ENCODE assay signal across 9 cellular contexts in the genomic region with DNA sequence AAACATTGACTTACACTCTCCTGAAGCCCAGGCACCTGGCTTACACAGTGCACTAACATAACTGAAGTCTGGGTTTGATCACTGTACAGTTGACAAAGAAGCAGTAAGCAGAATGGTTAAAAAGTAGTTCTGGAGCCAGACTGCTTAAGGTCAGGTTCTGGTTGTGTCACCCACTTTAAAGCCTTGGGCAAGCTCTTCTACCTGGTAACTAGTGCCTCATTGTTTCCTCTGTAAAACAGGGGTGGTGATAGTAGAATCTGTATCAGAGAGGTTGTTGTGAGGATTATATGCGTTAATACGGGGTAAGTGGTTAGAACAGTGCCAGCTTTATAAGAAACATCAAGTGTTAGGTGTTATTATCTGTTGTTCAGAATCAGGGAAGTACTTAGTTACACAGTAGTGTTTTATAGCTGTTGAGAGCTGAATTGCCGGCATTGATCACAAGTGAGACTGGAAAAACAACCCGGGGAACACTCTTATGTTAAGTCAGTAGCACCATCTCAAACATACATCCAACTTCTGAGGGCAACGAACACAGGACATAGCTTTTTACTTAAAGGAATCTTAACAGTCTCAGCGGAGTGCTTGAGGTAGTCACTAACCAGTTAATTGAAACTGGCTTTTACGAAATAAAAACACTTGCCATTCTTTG. TPM values are rescaled to one million over a fixed set of nuclear protein-coding genes. Genes with fewer than 3 reads are reported as not detected.
DNase-seq lines count a peak whose midpoint lies in the region; ATAC-seq and TF ChIP-seq lines count a peak whose summit lies in the region.
"Had no signal": no experiment of that assay in that cellular context is flagged by ENCODE, and none has a peak within 500 bp of the region (broad histone marks: within the 10 kb centered on the region; RNA-seq: fewer than 3 reads in every experiment).

No MANE protein-coding gene starts in this region.

- H3K27ac ChIP-seq in left lung = peak overlapping the region; percentile 39 to 99
- peak overlapping the region in 3 of 4 donors; percentile 32 to 99 (median 68) for H3K27ac ChIP-seq in tibial nerve
- H3K27ac ChIP-seq: C4-2B had no signal

- ATAC-seq in activated T-cell treated with anti-CD3 and anti-CD28 coated beads, Interleukin-2, amount 50 U/mL, for 72 hours (replicated peaks in 1 of 2) = no peak
- no peak for ATAC-seq in activated T-helper 17 cell treated with anti-CD3 and anti-CD28 coated beads, Interleukin-2, amount 50 U/mL, for 72 hours (replicated peaks)
- ATAC-seq in left lung (peak; percentile 1), HG02798 (IDR thresholded peaks at IDR 0.05; ENCODE audit: poor library complexity, unreplicated experiment) (no peak), left lobe of liver (no peak)

- H3K4me1 Mint-ChIP-seq in activated T-cell treated with anti-CD3 and anti-CD28 coated beads, Interleukin-2, amount 50 U/mL, for 72 hours (ENCODE audit: low read depth) = peaks cover 88% of the 10 kb centered on the region
- peaks cover 46% of the 10 kb centered on the region for H3K4me1 Mint-ChIP-seq in activated T-helper 17 cell treated with anti-CD3 and anti-CD28 coated beads, Interleukin-2, amount 50 U/mL, for 72 hours

- H3K4me3 ChIP-seq in left lung = peak overlapping the region in 1 of 2 donors; percentile 76
- H3K4me3 ChIP-seq in tibial nerve = no peak overlapping the region

- H3K36me3 ChIP-seq in left lung = no peaks in the 10 kb centered on the region
- H3K36me3 ChIP-seq in tibial nerve = no peaks in the 10 kb centered on the region

- H3K27me3 ChIP-seq in left lung (no peaks in the 10 kb centered on the region), tibial nerve (no peaks in the 10 kb centered on the region)

- WGBS in tibial nerve, 2 donors = 25 to 43% methylated on average over 7 of the region's 7 CpGs

- no peak for TF ChIP-seq EP300 in tibial nerve (IDR thresholded peaks at IDR 0.05)

- TF ChIP-seq CTCF in left lung (IDR thresholded peaks at IDR 0.05) (no peak), tibial nerve (IDR thresholded peaks at IDR 0.05) (no peak)

- H3K36me3 Mint-ChIP-seq in activated T-cell treated with anti-CD3 and anti-CD28 coated beads, Interleukin-2, amount 50 U/mL, for 72 hours (ENCODE audit: insufficient read depth in 2 of 2) = peaks cover 4 to 5% of the 10 kb centered on the region in 2 donors
- peaks cover 46% of the 10 kb centered on the region for H3K36me3 Mint-ChIP-seq in activated T-helper 17 cell treated with anti-CD3 and anti-CD28 coated beads, Interleukin-2, amount 50 U/mL, for 72 hours (ENCODE audit: low read depth)

- peak overlapping the region; percentile 24 to 39 for H3K4me3 Mint-ChIP-seq in activated T-cell treated with anti-CD3 and anti-CD28 coated beads, Interleukin-2, amount 50 U/mL, for 72 hours
- H3K4me3 Mint-ChIP-seq in activated T-helper 17 cell treated with anti-CD3 and anti-CD28 coated beads, Interleukin-2, amount 50 U/mL, for 72 hours = peak overlapping the region; percentile 89

- TF ChIP-seq POLR2A in tibial nerve (IDR thresholded peaks at IDR 0.05) = no peak

- peak overlapping the region; percentile 2 for H3K27ac Mint-ChIP-seq in activated T-cell treated with anti-CD3 and anti-CD28 coated beads, Interleukin-2, amount 50 U/mL, for 72 hours
- peak overlapping the region; percentile 95 for H3K27ac Mint-ChIP-seq in activated T-helper 17 cell treated with anti-CD3 and anti-CD28 coated beads, Interleukin-2, amount 50 U/mL, for 72 hours

- H3K4me1 ChIP-seq in left lung (peaks cover 48 to 80% of the 10 kb centered on the region in 2 donors), tibial nerve (peaks cover 2 to 82% (median 57%) of the 10 kb centered on the region in 4 donors)

- no peak for DNase-seq in activated T-cell treated with anti-CD3 and anti-CD28 coated beads, Interleukin-2, amount 50 U/mL, for 72 hours
- no peak for DNase-seq in activated T-cell treated with anti-CD3 and anti-CD28 coated beads, Interleukin-2, amount 50 U/mL, for 48 hours
- DNase-seq in left lung (no peak), tibial nerve (ENCODE audit: low spot score in 2 of 2) (no peak), left lobe of liver (ENCODE audit: low spot score) (no peak)
- DNase-seq in effector CD8-positive, alpha-beta T cell (lab: John Stamatoyannopoulos, UW) = no peak

- peaks cover 6% of the 10 kb centered on the region for H3K27me3 Mint-ChIP-seq in activated T-cell treated with anti-CD3 and anti-CD28 coated beads, Interleukin-2, amount 50 U/mL, for 72 hours (ENCODE audit: low read depth)
- no peaks in the 10 kb centered on the region for H3K27me3 Mint-ChIP-seq in activated T-helper 17 cell treated with anti-CD3 and anti-CD28 coated beads, Interleukin-2, amount 50 U/mL, for 72 hours

- H3K9me3 Mint-ChIP-seq in activated T-cell treated with anti-CD3 and anti-CD28 coated beads, Interleukin-2, amount 50 U/mL, for 72 hours = no peaks in the 10 kb centered on the region
- peaks cover 3% of the 10 kb centered on the region for H3K9me3 Mint-ChIP-seq in activated T-helper 17 cell treated with anti-CD3 and anti-CD28 coated beads, Interleukin-2, amount 50 U/mL, for 72 hours

- no peaks in the 10 kb centered on the region for H3K9me3 ChIP-seq in left lung
- no peaks in the 10 kb centered on the region for H3K9me3 ChIP-seq in tibial nerve

- intact Hi-C loops in left lung (cut with DNase I) = no loop called here

RNA-seq across cellular contexts. Expression of a gene that starts 3.7 kb away (rescaled TPM):
- total RNA-seq in activated T-cell treated with anti-CD3 and anti-CD28 coated beads, Interleukin-2, amount 50 U/mL, for 72 hours = 10 to 100 TPM; 31.3 to 44.3 TPM
- 10 to 100 TPM; 26.9 to 86.0 TPM for total RNA-seq in activated T-helper 17 cell treated with anti-CD3 and anti-CD28 coated beads, Interleukin-2, amount 50 U/mL, for 72 hours
- total RNA-seq in left lung = 100 to 1,000 TPM in 1 of 2 donors, 10 to 100 TPM in 1; 80.4 to 117 TPM
- total RNA-seq in tibial nerve = 10 to 100 TPM; 38.0 to 46.5 (median 39.9) TPM
- total RNA-seq in left lobe of liver = 27.0 TPM
